Comparison of ENCODE assay signal across 9 cellular contexts in genomic region chr1:47444578-47445465, GRCh38. TPM values are rescaled to one million over a fixed set of nuclear protein-coding genes. Genes with fewer than 3 reads are reported as not detected.
DNase-seq lines count a peak whose midpoint lies in the region; ATAC-seq and TF ChIP-seq lines count a peak whose summit lies in the region.
"Had no signal": no experiment of that assay in that cellular context is flagged by ENCODE, and none has a peak within 500 bp of the region (broad histone marks: within the 10 kb centered on the region; RNA-seq: fewer than 3 reads in every experiment).

No MANE protein-coding gene starts in this region.

- DNase-seq in activated T-cell treated with anti-CD3 and anti-CD28 coated beads for 24 hours (ENCODE audit: low read depth) (peak; percentile 15), activated T-cell treated with anti-CD3 and anti-CD28 coated beads for 4 hours (no peak), left lung (peak; percentile 39 to 85), tibial artery (no peak), DMS79 (lab: John Stamatoyannopoulos, UW) (no peak)
- DNase-seq in activated naive CD8-positive, alpha-beta T cell treated with anti-CD3 and anti-CD28 coated beads, Interleukin-2, amount 10 ng/mL, durations not matched to agents 7 days and 5 days, result peak; percentile 61

- peaks cover 10% of the 10 kb centered on the region for H3K4me1 Mint-ChIP-seq in activated naive CD8-positive, alpha-beta T cell treated with anti-CD3 and anti-CD28 coated beads, Interleukin-2, amount 10 ng/mL, durations not matched to agents 7 days and 5 days

- H3K9me3 ChIP-seq in left lung (no peaks in the 10 kb centered on the region), tibial artery (no peaks in the 10 kb centered on the region)

- peak overlapping the region; percentile 56 for H3K4me3 Mint-ChIP-seq in activated naive CD8-positive, alpha-beta T cell treated with anti-CD3 and anti-CD28 coated beads, Interleukin-2, amount 10 ng/mL, durations not matched to agents 7 days and 5 days

- H3K4me3 ChIP-seq in left lung, result peak overlapping the region in 1 of 2 donors; percentile 22
- peak overlapping the region; percentile 24 to 49 for H3K4me3 ChIP-seq in tibial artery

- H3K27ac ChIP-seq in left lung (no peak overlapping the region), tibial artery (no peak overlapping the region)

- TF ChIP-seq CTCF in left lung (IDR thresholded peaks at IDR 0.05), result no peak
- no peak for TF ChIP-seq CTCF in tibial artery (IDR thresholded peaks at IDR 0.05)

- no peaks in the 10 kb centered on the region for H3K9me3 Mint-ChIP-seq in activated naive CD8-positive, alpha-beta T cell treated with anti-CD3 and anti-CD28 coated beads, Interleukin-2, amount 10 ng/mL, durations not matched to agents 7 days and 5 days

- H3K27me3 ChIP-seq in left lung (peaks cover 88 to 100% of the 10 kb centered on the region in 2 donors), tibial artery (peaks cover 0 to 74% of the 10 kb centered on the region in 2 donors)

- H3K36me3 Mint-ChIP-seq in activated naive CD8-positive, alpha-beta T cell treated with anti-CD3 and anti-CD28 coated beads, Interleukin-2, amount 10 ng/mL, durations not matched to agents 7 days and 5 days, result no peaks in the 10 kb centered on the region

- H3K4me1 ChIP-seq in left lung (peaks cover 11 to 16% of the 10 kb centered on the region in 2 donors), tibial artery (peaks cover 0 to 39% (median 16%) of the 10 kb centered on the region in 4 donors)

- ATAC-seq in activated naive CD8-positive, alpha-beta T cell treated with anti-CD3 and anti-CD28 coated beads, Interleukin-2, amount 10 ng/mL, durations not matched to agents 7 days and 5 days (ENCODE audit: low read depth), result peak; percentile 64
- ATAC-seq in left lung, result peak; percentile 84
- no peak for ATAC-seq in GM21529 (IDR thresholded peaks at IDR 0.05; ENCODE audit: unreplicated experiment)
- ATAC-seq in HG02840 (IDR thresholded peaks at IDR 0.05; ENCODE audit: low FRiP score, unreplicated experiment), result no peak

- H3K36me3 ChIP-seq in left lung (no peaks in the 10 kb centered on the region), tibial artery (no peaks in the 10 kb centered on the region)

- peaks cover 47% of the 10 kb centered on the region for H3K27me3 Mint-ChIP-seq in activated naive CD8-positive, alpha-beta T cell treated with anti-CD3 and anti-CD28 coated beads, Interleukin-2, amount 10 ng/mL, durations not matched to agents 7 days and 5 days

- POLR2A ChIA-PET in activated naive CD8-positive, alpha-beta T cell treated with anti-CD3 and anti-CD28 coated beads, Interleukin-2, amount 10 ng/mL, durations not matched to agents 7 days and 5 days (lab: Charles Lee), result no interaction called here

- peak overlapping the region; percentile 63 for H3K27ac Mint-ChIP-seq in activated naive CD8-positive, alpha-beta T cell treated with anti-CD3 and anti-CD28 coated beads, Interleukin-2, amount 10 ng/mL, durations not matched to agents 7 days and 5 days

- intact Hi-C loops in left lung (cut with DNase I), result no loop called here
- intact Hi-C loops in tibial artery (cut with DNase I; ENCODE audit: low total_unique reads), result loop anchor here (10.0 kb wide), 1 partner anchor 140 kb away; no protein-coding TSS in a partner anchor

RNA-seq across cellular contexts. Expression of gene FOXD2, which starts 7.0 kb away (rescaled TPM):
- under 1 TPM; 0.50 to 0.71 TPM for total RNA-seq in activated naive CD8-positive, alpha-beta T cell treated with anti-CD3 and anti-CD28 coated beads, Interleukin-2, amount 10 ng/mL, durations not matched to agents 7 days and 5 days
- under 1 TPM; 0.34 to 0.35 TPM for total RNA-seq in left lung

RNA-seq across cellular contexts. Expression of gene FOXE3, which starts 28.7 kb away (rescaled TPM):
- not detected for total RNA-seq in activated naive CD8-positive, alpha-beta T cell treated with anti-CD3 and anti-CD28 coated beads, Interleukin-2, amount 10 ng/mL, durations not matched to agents 7 days and 5 days
- total RNA-seq in left lung, result not detected
- total RNA-seq: M059J had no signal

Comparison
In these comparisons a context has a peak if more than half of its experiments do, and no peak if none do; other contexts are left out.
1. DNase-seq: peak in activated T-cell treated with anti-CD3 and anti-CD28 coated beads for 24 hours (single experiment), activated naive CD8-positive, alpha-beta T cell treated with anti-CD3 and anti-CD28 coated beads, Interleukin-2, amount 10 ng/mL, durations not matched to agents 7 days and 5 days (single experiment) and left lung (2 of 2); none in activated T-cell treated with anti-CD3 and anti-CD28 coated beads for 4 hours (single experiment), tibial artery (0 of 2) and DMS79 (single experiment).
2. ATAC-seq: peak in activated naive CD8-positive, alpha-beta T cell treated with anti-CD3 and anti-CD28 coated beads, Interleukin-2, amount 10 ng/mL, durations not matched to agents 7 days and 5 days (single experiment) and left lung (single experiment); none in GM21529 (single experiment) and HG02840 (single experiment).